Comparison of ENCODE assay signal across 27 cellular contexts in genomic region chr19:6466526-6467248, GRCh38. TPM values are rescaled to one million over a fixed set of nuclear protein-coding genes. Genes with fewer than 3 reads are reported as not detected.
DNase-seq lines count a peak whose midpoint lies in the region; ATAC-seq, FAIRE-seq and TF ChIP-seq lines count a peak whose summit lies in the region.
"Had no signal": no experiment of that assay in that cellular context is flagged by ENCODE, and none has a peak within 500 bp of the region (broad histone marks: within the 10 kb centered on the region; RNA-seq: fewer than 3 reads in every experiment).

No MANE protein-coding gene starts in this region.

- TF ChIP-seq EP300 in GM12878 (IDR thresholded peaks at IDR 0.05; ENCODE audit: borderline replicate concordance in 1 of 2, control insufficient read depth in 1 of 2, low read depth in 2 of 2, low read length in 2 of 2) = no peak

- H3K9me3 Mint-ChIP-seq in stimulated activated naive CD8-positive, alpha-beta T cell treated with anti-CD3 and anti-CD28 coated beads, Interleukin-15, amount 100 ng/mL, for 72 hours = no peaks in the 10 kb centered on the region
- no peaks in the 10 kb centered on the region for H3K9me3 Mint-ChIP-seq in stimulated activated effector memory CD8-positive, alpha-beta T cell treated with anti-CD3 and anti-CD28 coated beads, Interleukin-12 subunit alpha, Interleukin-12 subunit beta, amount 100 ng/mL, for 72 hours
- H3K9me3 Mint-ChIP-seq: CD4-positive, alpha-beta memory T cell; IgD-negative memory B cell had no signal

- no peak overlapping the region for H3K4me2 ChIP-seq in GM12878 (ENCODE audit: control insufficient read depth, insufficient read depth)
- H3K4me2 ChIP-seq: BLaER1 had no signal

- DNase-seq in stimulated activated naive CD8-positive, alpha-beta T cell treated with anti-CD3 and anti-CD28 coated beads, Interleukin-15, amount 100 ng/mL, for 72 hours = no peak
- no peak for DNase-seq in stimulated activated naive CD8-positive, alpha-beta T cell treated with anti-CD3 and anti-CD28 coated beads, Interleukin-15, Interleukin-2, amounts not matched to agents 100 U/mL and 50 U/mL, for 24 hours
- DNase-seq in GM12891 (ENCODE audit: insufficient read length, low spot score) = no peak
- DNase-seq in GM12878 (ENCODE audit: low read depth, low spot score) = no peak
- no peak for DNase-seq in stimulated activated effector memory CD8-positive, alpha-beta T cell treated with anti-CD3 and anti-CD28 coated beads, Interleukin-12 subunit alpha, Interleukin-12 subunit beta, amount 100 ng/mL, for 72 hours (ENCODE audit: low spot score in 2 of 2)
- DNase-seq in NCI-H524 (lab: John Stamatoyannopoulos, UW) = no peak
- no peak for DNase-seq in cortex of kidney (lab: John Stamatoyannopoulos, UW)
- DNase-seq: CD4-positive, alpha-beta memory T cell; DMS53; EL; GF-D8; GM23248; Karpas-422; MV-4-11; NCI-H1694 treated with DMSO at 0.1 percent for 48 hours; NCI-H2081 treated with DMSO at 0.1 percent for 48 hours; NCI-H2171 treated with DMSO at 0.1 percent for 48 hours; NCI-H526; PC-3; SHP77 had no signal

- H3K36me3 ChIP-seq in GM12878 (ENCODE audit: control insufficient read depth in 2 of 2, insufficient read depth in 2 of 2, low read length in 1 of 2) = no peaks in the 10 kb centered on the region; a peak in 2 of 4 replicates
- H3K36me3 ChIP-seq: HAP-1 had no signal

- TF ChIP-seq POLR2A in GM12891 (IDR thresholded peaks at IDR 0.05; ENCODE audit: low read depth, low read length) (no peak), GM12878 (IDR thresholded peaks at IDR 0.05; ENCODE audit: low read depth, low read length) (peak; percentile 69)

- no peaks in the 10 kb centered on the region for H3K27me3 ChIP-seq in GM12878 (replicated peaks in 1 of 2; ENCODE audit: control insufficient read depth in 2 of 2, insufficient read depth in 2 of 2, low read length in 1 of 2)
- H3K27me3 ChIP-seq: BLaER1 had no signal

- no peaks in the 10 kb centered on the region for H3K79me2 ChIP-seq in GM12878 (ENCODE audit: control insufficient read depth, insufficient read depth, low read length)

- peak; percentile 27 for ATAC-seq in stimulated activated naive CD8-positive, alpha-beta T cell treated with anti-CD3 and anti-CD28 coated beads, Interleukin-15, amount 100 ng/mL, for 72 hours
- ATAC-seq in stimulated activated naive CD8-positive, alpha-beta T cell treated with anti-CD3 and anti-CD28 coated beads, Interleukin-15, Interleukin-2, amounts not matched to agents 100 U/mL and 50 U/mL, for 24 hours = no peak
- ATAC-seq in GM12878 = no peak; the same call in 2 of the 3 replicates
- peak; percentile 31 for ATAC-seq in stimulated activated effector memory CD8-positive, alpha-beta T cell treated with anti-CD3 and anti-CD28 coated beads, Interleukin-12 subunit alpha, Interleukin-12 subunit beta, amount 100 ng/mL, for 72 hours
- ATAC-seq in HG03025 (IDR thresholded peaks at IDR 0.05; ENCODE audit: low FRiP score, unreplicated experiment) = no peak
- ATAC-seq: PC-3 had no signal

- no peak overlapping the region for H3K4me3 Mint-ChIP-seq in stimulated activated naive CD8-positive, alpha-beta T cell treated with anti-CD3 and anti-CD28 coated beads, Interleukin-15, amount 100 ng/mL, for 72 hours
- H3K4me3 Mint-ChIP-seq in stimulated activated effector memory CD8-positive, alpha-beta T cell treated with anti-CD3 and anti-CD28 coated beads, Interleukin-12 subunit alpha, Interleukin-12 subunit beta, amount 100 ng/mL, for 72 hours = no peak overlapping the region

- SMC1A ChIA-PET in GM12878 (lab: Charles Lee; ENCODE audit: uncharacterized antibody, unreplicated experiment) = no interaction called here

- H2AFZ ChIP-seq in GM12878 (ENCODE audit: control insufficient read depth, low read depth, low read length) = no peak overlapping the region
- H2AFZ ChIP-seq: GM23248 had no signal

- peaks cover 20% of the 10 kb centered on the region for H3K4me1 Mint-ChIP-seq in stimulated activated naive CD8-positive, alpha-beta T cell treated with anti-CD3 and anti-CD28 coated beads, Interleukin-15, amount 100 ng/mL, for 72 hours
- peaks cover 20% of the 10 kb centered on the region for H3K4me1 Mint-ChIP-seq in stimulated activated effector memory CD8-positive, alpha-beta T cell treated with anti-CD3 and anti-CD28 coated beads, Interleukin-12 subunit alpha, Interleukin-12 subunit beta, amount 100 ng/mL, for 72 hours

- no peaks in the 10 kb centered on the region for H3K9me3 ChIP-seq in GM12878 (replicated peaks; ENCODE audit: control insufficient read depth, insufficient read depth, low read length)
- H3K9me3 ChIP-seq: BLaER1, HAP-1 had no signal

- peaks cover 41% of the 10 kb centered on the region for H3K36me3 Mint-ChIP-seq in stimulated activated effector memory CD8-positive, alpha-beta T cell treated with anti-CD3 and anti-CD28 coated beads, Interleukin-12 subunit alpha, Interleukin-12 subunit beta, amount 100 ng/mL, for 72 hours

- in situ Hi-C loops in GM12878 (cut with MboI) = no loop called here

- no peak for TF ChIP-seq RAD21 in GM12878 (IDR thresholded peaks at IDR 0.05; ENCODE audit: insufficient read depth, low read depth, low read length)

- intact Hi-C loops in GM12878 (cut with micrococcal nuclease; ENCODE audit: unreplicated experiment) = no loop called here

- 88% methylated on average over 18 of the region's 21 CpGs for WGBS in GM12878 (ENCODE audit: insufficient coverage, insufficient replicate concordance, low lambda C conversion rate, missing lambda C conversion rate)

- no peak overlapping the region for H3K4me3 ChIP-seq in GM12878
- H3K4me3 ChIP-seq: BLaER1, GM23248, HAP-1 had no signal

- CTCF ChIA-PET in GM12878 (lab: Yijun Ruan, JAX) = interaction anchor here (1.4 kb wide), 1 partner anchor 15 kb away, joined by 5 read pairs; the partner anchor contains the start of gene DENND1C

- RAD21 ChIA-PET in GM12878 (lab: Charles Lee; ENCODE audit: unreplicated experiment) = interaction anchor here (1.7 kb wide), 1 partner anchor 14 kb away, joined by 8 read pairs; the partner anchor contains the start of gene DENND1C

- H4K20me1 ChIP-seq in GM12878 (ENCODE audit: control insufficient read depth, insufficient read depth) = no peaks in the 10 kb centered on the region
- H4K20me1 ChIP-seq: BLaER1 had no signal

- BruUV-seq in GM12878 (replicated peaks; lab: Mats Ljungman, UMichigan) = no TSS peak

- H3K27ac Mint-ChIP-seq in stimulated activated naive CD8-positive, alpha-beta T cell treated with anti-CD3 and anti-CD28 coated beads, Interleukin-15, amount 100 ng/mL, for 72 hours = peak overlapping the region in 1 of 2 donors; percentile 91
- H3K27ac Mint-ChIP-seq in stimulated activated effector memory CD8-positive, alpha-beta T cell treated with anti-CD3 and anti-CD28 coated beads, Interleukin-12 subunit alpha, Interleukin-12 subunit beta, amount 100 ng/mL, for 72 hours = no peak overlapping the region

- FAIRE-seq in GM12891 (lab: Jason Lieb, UNC) (no peak), GM12878 (lab: Jason Lieb, UNC) (no peak)
- FAIRE-seq: D721Med had no signal

- no peak overlapping the region for H3K27ac ChIP-seq in GM12878 (ENCODE audit: control insufficient read depth, insufficient read depth)
- H3K27ac ChIP-seq: BLaER1, GM23248 had no signal

- POLR2A ChIA-PET in GM12878 (lab: Charles Lee) = interaction anchor here (1.0 kb wide), 1 partner anchor 12 kb away, joined by 3 read pairs; no protein-coding TSS in a partner anchor

- H3K9ac ChIP-seq in GM12878 (ENCODE audit: control insufficient read depth, insufficient read depth, low read length) = no peak overlapping the region
- H3K9ac ChIP-seq: BLaER1, GM23248 had no signal

- TF ChIP-seq CTCF in GM12878 (IDR thresholded peaks at IDR 0.05 in 2 of 3, conservative IDR thresholded peaks at IDR 0.05 in 1 of 3; ENCODE audit: control insufficient read depth in 2 of 3, extremely low read depth in 1 of 3, insufficient read depth in 1 of 3, low read depth in 3 of 3, low read length in 3 of 3) = no peak

- H3K4me1 ChIP-seq in GM12878 (ENCODE audit: control insufficient read depth, insufficient read depth, low read length) = no peaks in the 10 kb centered on the region
- H3K4me1 ChIP-seq: BLaER1, HAP-1 had no signal

- no peaks in the 10 kb centered on the region for H3K27me3 Mint-ChIP-seq in stimulated activated naive CD8-positive, alpha-beta T cell treated with anti-CD3 and anti-CD28 coated beads, Interleukin-15, amount 100 ng/mL, for 72 hours
- H3K27me3 Mint-ChIP-seq: CD4-positive, alpha-beta memory T cell had no signal

RNA-seq across cellular contexts. Expression of gene CRB3, which starts 2.6 kb away (rescaled TPM):
- polyA plus RNA-seq in GM12891 (2012; ENCODE audit: low read depth, missing spikeins) = 0.86 TPM
- 0.58 and 0.73 TPM in 2 replicates for total RNA-seq in GM12878 (2013; cell fraction: nucleolus; rRNA removed)
- total RNA-seq in GM12878 (2014; rRNA removed) (0.82 and 1.6 TPM in 2 replicates), GM12878 (2014; rRNA removed; fragmentation: Illumina TruSeq; extraction: Trizol) (0.18 TPM in 1 of 2 replicates, not detected in the other), GM12878 (2021) (0.43 and 1.4 TPM in 2 replicates)
- 0.47 TPM for polyA plus RNA-seq in GM12878 (2011; ENCODE audit: low read depth)
- polyA plus RNA-seq in GM12878 (2011; rRNA removed) (0.56 and 0.98 TPM in 2 replicates), GM12878 (2014; fragmentation: Illumina TruSeq; extraction: Trizol) (0.41 TPM in 1 of 2 replicates, not detected in the other), GM12878 (2014; fragmentation: Nextera tagmentation; extraction: Ambion mirVana) (under 1 TPM in 1 of 2 experiments, not detected in 1; 0.11 TPM), GM12878 (2014; rRNA removed) (0.97 and 1.2 TPM in 2 replicates), GM12878 (2016; fragmentation: Nextera tagmentation; extraction: Ambion mirVana) (1 to 10 TPM; 1.1 to 1.9 TPM)
- 1.5 and 3.4 TPM in 2 replicates for polyA plus RNA-seq in GM12878 (2011; cell fraction: cytosol; rRNA removed)
- 4.0 and 5.0 TPM in 2 replicates for polyA plus RNA-seq in GM12878 (2011; cell fraction: nucleus; rRNA removed)
- polyA plus RNA-seq in GM12878 (2012) = 0.53 and 1.4 TPM in 2 replicates
- polyA minus RNA-seq in GM12878 (2011; rRNA and poly(A)+ RNA removed) = 0.37 and 1.4 TPM in 2 replicates
- 3.2 TPM in 1 of 2 replicates, not detected in the other for polyA minus RNA-seq in GM12878 (2011; cell fraction: cytosol; rRNA and poly(A)+ RNA removed)
- polyA minus RNA-seq in GM12878 (2011; cell fraction: nucleus; rRNA and poly(A)+ RNA removed) = 0.24 and 2.7 TPM in 2 replicates
- total RNA-seq: GM23248, RPMI7951 had no signal
- polyA plus RNA-seq: GM23248 had no signal

RNA-seq across cellular contexts. Expression of gene SLC25A23, which starts 7.1 kb away (rescaled TPM):
- 34.7 TPM for polyA plus RNA-seq in GM12891 (2012; ENCODE audit: low read depth, missing spikeins)
- 27.8 and 31.7 TPM in 2 replicates for total RNA-seq in GM12878 (2013; cell fraction: nucleolus; rRNA removed)
- total RNA-seq in GM12878 (2014; rRNA removed) (51.9 and 66.4 TPM in 2 replicates), GM12878 (2014; rRNA removed; fragmentation: Illumina TruSeq; extraction: Trizol) (35.4 and 36.2 TPM in 2 replicates), GM12878 (2021) (85.8 and 97.2 TPM in 2 replicates)
- 27.3 TPM for polyA plus RNA-seq in GM12878 (2011; ENCODE audit: low read depth)
- polyA plus RNA-seq in GM12878 (2011; rRNA removed) (16.6 and 25.6 TPM in 2 replicates), GM12878 (2014; fragmentation: Illumina TruSeq; extraction: Trizol) (60.7 and 70.2 TPM in 2 replicates), GM12878 (2014; fragmentation: Nextera tagmentation; extraction: Ambion mirVana) (10 to 100 TPM; 10.2 to 13.6 TPM), GM12878 (2014; rRNA removed) (79.5 and 83.1 TPM in 2 replicates), GM12878 (2016; fragmentation: Nextera tagmentation; extraction: Ambion mirVana) (10 to 100 TPM; 42.7 to 57.4 TPM)
- polyA plus RNA-seq in GM12878 (2011; cell fraction: cytosol; rRNA removed) = 43.6 and 47.6 TPM in 2 replicates
- polyA plus RNA-seq in GM12878 (2011; cell fraction: nucleus; rRNA removed) = 42.9 and 54.9 TPM in 2 replicates
- polyA plus RNA-seq in GM12878 (2012) = 47.9 and 65.2 TPM in 2 replicates
- polyA minus RNA-seq in GM12878 (2011; rRNA and poly(A)+ RNA removed) = 25.0 and 39.9 TPM in 2 replicates
- polyA minus RNA-seq in GM12878 (2011; cell fraction: cytosol; rRNA and poly(A)+ RNA removed) = 29.4 and 41.7 TPM in 2 replicates
- polyA minus RNA-seq in GM12878 (2011; cell fraction: nucleus; rRNA and poly(A)+ RNA removed) = 14.1 and 15.5 TPM in 2 replicates

RNA-seq across cellular contexts. Expression of gene DENND1C, which starts 14.9 kb away (rescaled TPM):
- polyA plus RNA-seq in GM12891 (2012; ENCODE audit: low read depth, missing spikeins) = 44.4 TPM
- 36.0 and 43.4 TPM in 2 replicates for total RNA-seq in GM12878 (2013; cell fraction: nucleolus; rRNA removed)
- 16.4 and 24.5 TPM in 2 replicates for total RNA-seq in GM12878 (2014; rRNA removed)
- 10.9 and 11.5 TPM in 2 replicates for total RNA-seq in GM12878 (2014; rRNA removed; fragmentation: Illumina TruSeq; extraction: Trizol)
- total RNA-seq in GM12878 (2021) = 50.5 and 54.3 TPM in 2 replicates
- 18.1 TPM for polyA plus RNA-seq in GM12878 (2011; ENCODE audit: low read depth)
- polyA plus RNA-seq in GM12878 (2011; rRNA removed) = 10.6 and 25.8 TPM in 2 replicates
- polyA plus RNA-seq in GM12878 (2011; cell fraction: cytosol; rRNA removed) = 27.6 and 35.8 TPM in 2 replicates
- 98.7 and 103 TPM in 2 replicates for polyA plus RNA-seq in GM12878 (2011; cell fraction: nucleus; rRNA removed)
- 39.5 and 44.4 TPM in 2 replicates for polyA plus RNA-seq in GM12878 (2012)
- polyA plus RNA-seq in GM12878 (2014; fragmentation: Illumina TruSeq; extraction: Trizol) = 24.6 and 39.5 TPM in 2 replicates
- 1 to 10 TPM; 2.4 to 2.8 TPM for polyA plus RNA-seq in GM12878 (2014; fragmentation: Nextera tagmentation; extraction: Ambion mirVana)
- polyA plus RNA-seq in GM12878 (2014; rRNA removed) = 49.1 and 59.0 TPM in 2 replicates
- 10 to 100 TPM; 45.8 to 45.9 TPM for polyA plus RNA-seq in GM12878 (2016; fragmentation: Nextera tagmentation; extraction: Ambion mirVana)
- 8.0 and 18.8 TPM in 2 replicates for polyA minus RNA-seq in GM12878 (2011; rRNA and poly(A)+ RNA removed)
- polyA minus RNA-seq in GM12878 (2011; cell fraction: cytosol; rRNA and poly(A)+ RNA removed) = 11.4 and 12.4 TPM in 2 replicates
- polyA minus RNA-seq in GM12878 (2011; cell fraction: nucleus; rRNA and poly(A)+ RNA removed) = 18.0 and 30.9 TPM in 2 replicates
- total RNA-seq: GM23248, M059J, PC-3, RPMI7951 had no signal
- polyA plus RNA-seq: GM23248 had no signal

RNA-seq across cellular contexts. Expression of gene SLC25A41, which starts 33.1 kb away (rescaled TPM):
- polyA plus RNA-seq in GM12891 (2012; ENCODE audit: low read depth, missing spikeins) = 0.36 TPM
- 0.37 and 0.75 TPM in 2 replicates for total RNA-seq in GM12878 (2013; cell fraction: nucleolus; rRNA removed)
- total RNA-seq in GM12878 (2014; rRNA removed) (0.23 and 0.27 TPM in 2 replicates), GM12878 (2014; rRNA removed; fragmentation: Illumina TruSeq; extraction: Trizol) (0.49 and 0.55 TPM in 2 replicates), GM12878 (2021) (1.0 and 1.2 TPM in 2 replicates)
- 0.58 TPM for polyA plus RNA-seq in GM12878 (2011; ENCODE audit: low read depth)
- polyA plus RNA-seq in GM12878 (2011; rRNA removed) (0.45 and 0.99 TPM in 2 replicates), GM12878 (2014; fragmentation: Illumina TruSeq; extraction: Trizol) (0.24 TPM in 1 of 2 replicates, not detected in the other), GM12878 (2014; fragmentation: Nextera tagmentation; extraction: Ambion mirVana) (not detected), GM12878 (2014; rRNA removed) (0.73 and 1.4 TPM in 2 replicates), GM12878 (2016; fragmentation: Nextera tagmentation; extraction: Ambion mirVana) (under 1 TPM; 0.30 to 0.37 TPM)
- 1.3 and 2.2 TPM in 2 replicates for polyA plus RNA-seq in GM12878 (2011; cell fraction: cytosol; rRNA removed)
- polyA plus RNA-seq in GM12878 (2011; cell fraction: nucleus; rRNA removed) = 3.5 and 3.9 TPM in 2 replicates
- polyA plus RNA-seq in GM12878 (2012) = 1.3 and 1.4 TPM in 2 replicates
- 0.51 and 0.62 TPM in 2 replicates for polyA minus RNA-seq in GM12878 (2011; rRNA and poly(A)+ RNA removed)
- not detected in 2 replicates for polyA minus RNA-seq in GM12878 (2011; cell fraction: cytosol; rRNA and poly(A)+ RNA removed)
- 0.38 TPM in 1 of 2 replicates, not detected in the other for polyA minus RNA-seq in GM12878 (2011; cell fraction: nucleus; rRNA and poly(A)+ RNA removed)
- total RNA-seq: CD4-positive, alpha-beta memory T cell; GM23248; M059J; RPMI7951 had no signal
- polyA plus RNA-seq: CD4-positive, alpha-beta memory T cell; GM23248; IgD-negative memory B cell had no signal

RNA-seq across cellular contexts. Expression of gene TUBB4A, which starts 35.4 kb away (rescaled TPM):
- 8.6 TPM for polyA plus RNA-seq in GM12891 (2012; ENCODE audit: low read depth, missing spikeins)
- total RNA-seq in GM12878 (2013; cell fraction: nucleolus; rRNA removed) = 1.8 and 4.3 TPM in 2 replicates
- 2.5 and 2.8 TPM in 2 replicates for total RNA-seq in GM12878 (2014; rRNA removed)
- 1.3 and 1.4 TPM in 2 replicates for total RNA-seq in GM12878 (2014; rRNA removed; fragmentation: Illumina TruSeq; extraction: Trizol)
- 22.4 and 30.4 TPM in 2 replicates for total RNA-seq in GM12878 (2021)
- polyA plus RNA-seq in GM12878 (2011; ENCODE audit: low read depth) = 1.4 TPM
- polyA plus RNA-seq in GM12878 (2011; rRNA removed) = 0.12 and 0.29 TPM in 2 replicates
- polyA plus RNA-seq in GM12878 (2011; cell fraction: cytosol; rRNA removed) = 1.2 and 1.6 TPM in 2 replicates
- 1.1 and 2.1 TPM in 2 replicates for polyA plus RNA-seq in GM12878 (2011; cell fraction: nucleus; rRNA removed)
- 4.8 and 8.1 TPM in 2 replicates for polyA plus RNA-seq in GM12878 (2012)
- polyA plus RNA-seq in GM12878 (2014; fragmentation: Illumina TruSeq; extraction: Trizol) = 5.9 and 7.1 TPM in 2 replicates
- polyA plus RNA-seq in GM12878 (2014; fragmentation: Nextera tagmentation; extraction: Ambion mirVana) = under 1 TPM; 0.79 to 0.85 TPM
- 5.1 and 7.5 TPM in 2 replicates for polyA plus RNA-seq in GM12878 (2014; rRNA removed)
- polyA plus RNA-seq in GM12878 (2016; fragmentation: Nextera tagmentation; extraction: Ambion mirVana) = 10 to 100 TPM; 12.1 to 20.0 TPM
- polyA minus RNA-seq in GM12878 (2011; rRNA and poly(A)+ RNA removed) = 0.73 and 2.7 TPM in 2 replicates
- 3.4 and 8.4 TPM in 2 replicates for polyA minus RNA-seq in GM12878 (2011; cell fraction: cytosol; rRNA and poly(A)+ RNA removed)
- 1.1 and 2.9 TPM in 2 replicates for polyA minus RNA-seq in GM12878 (2011; cell fraction: nucleus; rRNA and poly(A)+ RNA removed)
- total RNA-seq: GM23248, RPMI7951 had no signal
- polyA plus RNA-seq: GM23248 had no signal

Comparison
In these comparisons a context has a peak if more than half of its experiments do, and no peak if none do; other contexts are left out.
1. ATAC-seq: peak in stimulated activated naive CD8-positive, alpha-beta T cell treated with anti-CD3 and anti-CD28 coated beads, Interleukin-15, amount 100 ng/mL, for 72 hours (single experiment) and stimulated activated effector memory CD8-positive, alpha-beta T cell treated with anti-CD3 and anti-CD28 coated beads, Interleukin-12 subunit alpha, Interleukin-12 subunit beta, amount 100 ng/mL, for 72 hours (single experiment); none in stimulated activated naive CD8-positive, alpha-beta T cell treated with anti-CD3 and anti-CD28 coated beads, Interleukin-15, Interleukin-2, amounts not matched to agents 100 U/mL and 50 U/mL, for 24 hours (single experiment), GM12878 (single experiment) and HG03025 (single experiment).